ENCODE assay signal across 10 cellular contexts in genomic region chr1:74811421-74812179, GRCh38.
A peak's percentile ranks its signal among the peaks of the same experiment; 100 is the strongest.
DNase-seq lines count a peak whose midpoint lies in the region; ATAC-seq, FAIRE-seq and TF ChIP-seq lines count a peak whose summit lies in the region.
"Had no signal": no experiment of that assay in that cellular context is flagged by ENCODE, and none has a peak within 500 bp of the region (broad histone marks: within the 10 kb centered on the region; RNA-seq: fewer than 3 reads in every experiment).

No MANE protein-coding gene starts in this region.

- no peaks in the 10 kb centered on the region for H3K4me1 ChIP-seq in breast epithelium

- ATAC-seq in GM19468 (IDR thresholded peaks at IDR 0.05; ENCODE audit: extremely low read depth, unreplicated experiment), result peak; percentile 42
- ATAC-seq in HG03175 (IDR thresholded peaks at IDR 0.05; ENCODE audit: unreplicated experiment), result peak; percentile 48

- no peaks in the 10 kb centered on the region for H3K9me3 ChIP-seq in breast epithelium

- no peak overlapping the region for H3K4me3 ChIP-seq in breast epithelium
- H3K4me3 ChIP-seq: skin epidermis had no signal

- TF ChIP-seq POLR2A in GM12892 (IDR thresholded peaks at IDR 0.05; ENCODE audit: low read depth, low read length), result no peak
- TF ChIP-seq POLR2A in breast epithelium (IDR thresholded peaks at IDR 0.05), result no peak

- no peak for TF ChIP-seq CTCF in breast epithelium (IDR thresholded peaks at IDR 0.05)

- H3K27ac ChIP-seq in breast epithelium, result no peak overlapping the region
- H3K27ac ChIP-seq: skin epidermis had no signal

- H3K36me3 ChIP-seq in breast epithelium, result no peaks in the 10 kb centered on the region

- intact Hi-C loops in breast epithelium (cut with DNase I; ENCODE audit: low total_unique reads), result no loop called here

- DNase-seq in GM12892 (ENCODE audit: insufficient read length) (no peak), NCI-H82 treated with DMSO at 0.1 percent for 48 hours (lab: John Stamatoyannopoulos, UW; ENCODE audit: unreplicated experiment) (peak; percentile 24), GM19238 (ENCODE audit: insufficient read length, low spot score) (no peak), breast epithelium (ENCODE audit: low spot score in 2 of 2) (no peak), T-helper 1 cell (no peak), cerebellar nuclear complex (lab: John Stamatoyannopoulos, UW) (no peak)
- DNase-seq: KG1 had no signal

- peak; percentile 81 for FAIRE-seq in GM12892 (lab: Jason Lieb, UNC)

- H3K27me3 ChIP-seq in breast epithelium, result no peaks in the 10 kb centered on the region
